In genomic region chr5:58069846-58070245, GRCh38 we compare ENCODE assay signal across 20 cellular contexts.
DNase-seq lines count a peak whose midpoint lies in the region; TF ChIP-seq lines count a peak whose summit lies in the region.
"Had no signal": no experiment of that assay in that cellular context is flagged by ENCODE, and none has a peak within 500 bp of the region (broad histone marks: within the 10 kb centered on the region; RNA-seq: fewer than 3 reads in every experiment).

No MANE protein-coding gene starts in this region.

- POLR2A ChIA-PET in MCF 10A (lab: Yijun Ruan, JAX): no interaction called here

- peaks cover 5% of the 10 kb centered on the region for H3K36me3 Mint-ChIP-seq in MCF 10A (ENCODE audit: insufficient read depth, unreplicated experiment)
- H3K36me3 Mint-ChIP-seq: CD4-positive, alpha-beta memory T cell had no signal

- H3K27ac ChIP-seq in breast epithelium (peak overlapping the region; percentile 44 to 49), epithelial cell of prostate (no peak overlapping the region), prostate gland (no peak overlapping the region)

- TF ChIP-seq POLR2A in breast epithelium (IDR thresholded peaks at IDR 0.05) (no peak), prostate gland (IDR thresholded peaks at IDR 0.05) (no peak)

- DNase-seq in breast epithelium (ENCODE audit: low spot score in 2 of 2) (no peak), MCF 10A (ENCODE audit: unreplicated experiment) (no peak), NCI-H748 (lab: John Stamatoyannopoulos, UW; ENCODE audit: unreplicated experiment) (peak; percentile 74), epithelial cell of prostate (ENCODE audit: low read depth, low spot score) (peak; percentile 39), prostate gland (ENCODE audit: low spot score) (peak; percentile 34), iPS-NIHi7 (ENCODE audit: extremely low spot score) (no peak), amniotic stem cell (lab: John Stamatoyannopoulos, UW) (no peak), HuH-7.5 (ENCODE audit: low spot score) (no peak)
- DNase-seq: ACHN; CD4-positive, alpha-beta memory T cell; DMS 273 treated with DMSO at 0.1 percent for 48 hours; EL; GOT3; NCI-H1048; NCI-H187; NCI-H2171; NCI-H510A; NK-92 treated with Interleukin-12 subunit alpha and Interleukin-12 subunit beta, amount 100 ng/mL, for 24 hours had no signal

- H3K36me3 ChIP-seq in breast epithelium: no peaks in the 10 kb centered on the region
- H3K36me3 ChIP-seq in prostate gland: no peaks in the 10 kb centered on the region

- H3K4me3 ChIP-seq in breast epithelium: no peak overlapping the region
- no peak overlapping the region for H3K4me3 ChIP-seq in prostate gland
- H3K4me3 ChIP-seq: K562 had no signal

- 42% methylated on average over 4 of the region's 4 CpGs for WGBS in prostate gland

- H3K4me1 Mint-ChIP-seq in MCF 10A (ENCODE audit: insufficient read depth, unreplicated experiment): no peaks in the 10 kb centered on the region
- H3K4me1 Mint-ChIP-seq: B cell had no signal

- H3K27me3 ChIP-seq in breast epithelium: no peaks in the 10 kb centered on the region
- H3K27me3 ChIP-seq in prostate gland (replicated peaks; ENCODE audit: insufficient read depth): no peaks in the 10 kb centered on the region

- no peak overlapping the region for H3K27ac Mint-ChIP-seq in MCF 10A (ENCODE audit: low read depth, unreplicated experiment)
- H3K27ac Mint-ChIP-seq: B cell; CD4-positive, alpha-beta memory T cell had no signal

- H3K4me3 Mint-ChIP-seq in MCF 10A (ENCODE audit: unreplicated experiment): no peak overlapping the region
- H3K4me3 Mint-ChIP-seq: B cell; CD4-positive, alpha-beta memory T cell had no signal

- CTCF ChIA-PET in MCF 10A (lab: Yijun Ruan, JAX): no interaction called here

- H3K9me3 ChIP-seq in breast epithelium: peaks cover 0 to 5% of the 10 kb centered on the region in 2 donors
- H3K9me3 ChIP-seq in prostate gland: no peaks in the 10 kb centered on the region

- H3K9me3 Mint-ChIP-seq in MCF 10A (ENCODE audit: unreplicated experiment): peaks cover 7% of the 10 kb centered on the region

- intact Hi-C loops in breast epithelium (cut with DNase I; ENCODE audit: low total_unique reads) (no loop called here), MCF 10A (cut with micrococcal nuclease) (no loop called here), prostate gland (cut with DNase I) (no loop called here)

- no TSS peak for BruUV-seq in MCF 10A (replicated peaks; lab: Mats Ljungman, UMichigan)

- H3K27me3 Mint-ChIP-seq in MCF 10A (ENCODE audit: insufficient read depth, unreplicated experiment): no peaks in the 10 kb centered on the region
- H3K27me3 Mint-ChIP-seq: B cell; CD4-positive, alpha-beta memory T cell had no signal

- H3K4me1 ChIP-seq in breast epithelium: no peaks in the 10 kb centered on the region
- H3K4me1 ChIP-seq in prostate gland (replicated peaks): no peaks in the 10 kb centered on the region

- TF ChIP-seq CTCF in breast epithelium (IDR thresholded peaks at IDR 0.05) (no peak), MCF 10A (IDR thresholded peaks at IDR 0.05; ENCODE audit: unreplicated experiment) (no peak), prostate gland (IDR thresholded peaks at IDR 0.05) (no peak)

Comparison
In these comparisons a context has a peak if more than half of its experiments do, and no peak if none do; other contexts are left out.
1. DNase-seq: peak in NCI-H748 (single experiment), epithelial cell of prostate (single experiment) and prostate gland (single experiment); none in breast epithelium (0 of 2), MCF 10A (single experiment), iPS-NIHi7 (single experiment), amniotic stem cell (single experiment) and HuH-7.5 (single experiment).
2. H3K27ac ChIP-seq: peak in breast epithelium (2 of 2); none in epithelial cell of prostate (single experiment) and prostate gland (0 of 2).